20 cellular contexts compared by ENCODE assay signal in the genomic region with DNA sequence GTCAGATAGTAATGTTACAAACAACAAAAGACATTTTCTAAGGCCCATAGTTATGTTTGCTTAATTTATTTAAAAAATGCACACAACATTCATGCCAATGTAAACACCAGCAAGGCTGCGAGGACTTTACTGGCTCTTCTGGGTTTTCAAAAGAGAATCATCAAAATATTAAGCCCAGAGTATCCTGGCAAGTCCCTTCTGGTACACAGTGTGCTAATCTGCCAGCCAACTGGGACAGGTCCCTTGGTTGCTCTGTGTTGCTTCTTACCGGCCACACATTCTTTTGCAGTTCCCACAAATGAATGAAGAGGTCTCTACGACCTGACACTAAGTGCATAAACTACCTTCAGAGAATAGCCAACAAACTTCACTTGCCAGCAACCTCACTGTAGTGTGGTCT. TPM values are rescaled to one million over a fixed set of nuclear protein-coding genes. Genes with fewer than 3 reads are reported as not detected.
DNase-seq lines count a peak whose midpoint lies in the region; ATAC-seq and TF ChIP-seq lines count a peak whose summit lies in the region.
"Had no signal": no experiment of that assay in that cellular context is flagged by ENCODE, and none has a peak within 500 bp of the region (broad histone marks: within the 10 kb centered on the region; RNA-seq: fewer than 3 reads in every experiment).

No MANE protein-coding gene starts in this region.

- ATAC-seq in mucosa of descending colon (peak; percentile 4), upper lobe of right lung (peak; percentile 64), GM21423 (IDR thresholded peaks at IDR 0.05; ENCODE audit: unreplicated experiment) (no peak)
- ATAC-seq: Panc1, T-cell had no signal

- DNase-seq in breast epithelium (ENCODE audit: low spot score in 2 of 2) (peak in 1 of 2 donors; percentile 33), mammary epithelial cell (no peak), fibroblast of peridontal ligament (ENCODE audit: extremely low read depth) (peak; percentile 22), mucosa of descending colon (no peak), upper lobe of right lung (no peak), glutamatergic neuron (no peak)
- DNase-seq in activated naive CD4-positive, alpha-beta T cell treated with anti-CD3 and anti-CD28 coated beads for 36 hours, result no peak
- DNase-seq: ACHN; activated CD4-positive, CD25-positive, alpha-beta regulatory T cell treated with anti-CD3 and anti-CD28 coated beads, Interleukin-2, amount 50 U/mL, for 72 hours; activated T-cell treated with anti-CD3 and anti-CD28 coated beads, Interleukin-2, amount 50 U/mL, for 24 hours; GM23248; kidney; naive B cell; NCI-H1436; stimulated activated naive CD4-positive, alpha-beta T cell; T-cell had no signal

- H3K27ac Mint-ChIP-seq in activated naive CD4-positive, alpha-beta T cell treated with anti-CD3 and anti-CD28 coated beads for 36 hours, result no peak overlapping the region
- no peak overlapping the region for H3K27ac Mint-ChIP-seq in glutamatergic neuron (ENCODE audit: unreplicated experiment)
- H3K27ac Mint-ChIP-seq: activated T-cell treated with anti-CD3 and anti-CD28 coated beads, Interleukin-2, amount 50 U/mL, for 24 hours had no signal

- H3K9me3 Mint-ChIP-seq in activated naive CD4-positive, alpha-beta T cell treated with anti-CD3 and anti-CD28 coated beads for 36 hours, result no peaks in the 10 kb centered on the region
- peaks cover 3% of the 10 kb centered on the region for H3K9me3 Mint-ChIP-seq in glutamatergic neuron (ENCODE audit: unreplicated experiment)
- H3K9me3 Mint-ChIP-seq: activated T-cell treated with anti-CD3 and anti-CD28 coated beads, Interleukin-2, amount 50 U/mL, for 24 hours; naive B cell; T-cell had no signal

- no peaks in the 10 kb centered on the region for H3K9me3 ChIP-seq in breast epithelium
- no peaks in the 10 kb centered on the region for H3K9me3 ChIP-seq in mammary epithelial cell (replicated peaks; ENCODE audit: insufficient read depth, low read length)
- no peaks in the 10 kb centered on the region for H3K9me3 ChIP-seq in mucosa of descending colon
- no peaks in the 10 kb centered on the region for H3K9me3 ChIP-seq in upper lobe of right lung

- intact Hi-C loops in breast epithelium (cut with DNase I; ENCODE audit: low total_unique reads), result loop anchor here (5.0 kb wide), 1 partner anchor 346 kb away; no protein-coding TSS in a partner anchor
- intact Hi-C loops in mammary epithelial cell (cut with micrococcal nuclease), result no loop called here
- intact Hi-C loops in mucosa of descending colon (cut with DNase I, micrococcal nuclease), result no loop called here
- intact Hi-C loops in upper lobe of right lung (cut with DNase I), result no loop called here
- intact Hi-C loops in activated naive CD4-positive, alpha-beta T cell treated with anti-CD3 and anti-CD28 coated beads for 36 hours (cut with micrococcal nuclease), result no loop called here

- H4K20me1 ChIP-seq in mammary epithelial cell (ENCODE audit: insufficient read depth, low read length), result no peaks in the 10 kb centered on the region

- peaks cover 18% of the 10 kb centered on the region for H3K4me1 Mint-ChIP-seq in activated naive CD4-positive, alpha-beta T cell treated with anti-CD3 and anti-CD28 coated beads for 36 hours (ENCODE audit: low read depth)
- H3K4me1 Mint-ChIP-seq in glutamatergic neuron (ENCODE audit: low read depth, unreplicated experiment), result peaks cover 42% of the 10 kb centered on the region

- H3K4me3 ChIP-seq in breast epithelium (no peak overlapping the region), mammary epithelial cell (replicated peaks in 1 of 3; ENCODE audit: insufficient read depth in 1 of 3, low read depth in 2 of 3, low read length in 3 of 3) (no peak overlapping the region), mucosa of descending colon (no peak overlapping the region), upper lobe of right lung (no peak overlapping the region)
- H3K4me3 ChIP-seq: GM23248 had no signal

- in situ Hi-C loops in mammary epithelial cell (cut with MboI; ENCODE audit: low sequenced_read_pairs in 2 of 2), result no loop called here

- peaks cover 0 to 32% of the 10 kb centered on the region in 2 donors for H3K4me1 ChIP-seq in breast epithelium
- peaks cover 14% of the 10 kb centered on the region for H3K4me1 ChIP-seq in mammary epithelial cell (ENCODE audit: insufficient read depth, low read length)
- peaks cover 19% of the 10 kb centered on the region for H3K4me1 ChIP-seq in mucosa of descending colon (ENCODE audit: low read depth)
- peaks cover 21% of the 10 kb centered on the region for H3K4me1 ChIP-seq in upper lobe of right lung

- no peak overlapping the region for H3K9ac ChIP-seq in mammary epithelial cell (ENCODE audit: insufficient read depth, low read length)
- H3K9ac ChIP-seq: GM23248 had no signal

- BruUV-seq in mammary epithelial cell (replicated peaks; lab: Mats Ljungman, UMichigan), result no TSS peak

- dilution Hi-C loops in mammary epithelial cell (cut with HindIII; ENCODE audit: low sequenced_read_pairs), result no loop called here

- H3K27me3 ChIP-seq in breast epithelium (no peaks in the 10 kb centered on the region), mammary epithelial cell (ENCODE audit: insufficient read depth, low read length) (no peaks in the 10 kb centered on the region), upper lobe of right lung (no peaks in the 10 kb centered on the region)

- no peaks in the 10 kb centered on the region for H3K36me3 Mint-ChIP-seq in activated naive CD4-positive, alpha-beta T cell treated with anti-CD3 and anti-CD28 coated beads for 36 hours (ENCODE audit: low read depth)
- no peaks in the 10 kb centered on the region for H3K36me3 Mint-ChIP-seq in glutamatergic neuron (ENCODE audit: unreplicated experiment)
- H3K36me3 Mint-ChIP-seq: naive B cell had no signal

- no peaks in the 10 kb centered on the region for H3K27me3 Mint-ChIP-seq in activated naive CD4-positive, alpha-beta T cell treated with anti-CD3 and anti-CD28 coated beads for 36 hours (ENCODE audit: low read depth)
- peaks cover 3% of the 10 kb centered on the region for H3K27me3 Mint-ChIP-seq in glutamatergic neuron (ENCODE audit: unreplicated experiment)
- H3K27me3 Mint-ChIP-seq: activated T-cell treated with anti-CD3 and anti-CD28 coated beads, Interleukin-2, amount 50 U/mL, for 24 hours; naive B cell; T-cell had no signal

- CTCF ChIA-PET in mammary epithelial cell (lab: Charles Lee; ENCODE audit: low non-redundant PET), result no interaction called here
- CTCF ChIA-PET in activated naive CD4-positive, alpha-beta T cell treated with anti-CD3 and anti-CD28 coated beads for 36 hours (lab: Charles Lee), result interaction anchor here (2.4 to 2.9 kb wide), 2 partner anchors 11 to 138 kb away, joined by 8 to 15 read pairs; no protein-coding TSS in a partner anchor

- no peak overlapping the region for H2AFZ ChIP-seq in mammary epithelial cell (ENCODE audit: low read depth, low read length)
- H2AFZ ChIP-seq: GM23248 had no signal

- peaks cover 82% of the 10 kb centered on the region for H3K79me2 ChIP-seq in mammary epithelial cell (ENCODE audit: insufficient read depth, low read length)

- no peak overlapping the region for H3K4me2 ChIP-seq in mammary epithelial cell (ENCODE audit: insufficient read depth, low read depth, low read length)

- TF ChIP-seq CTCF in breast epithelium (IDR thresholded peaks at IDR 0.05) (no peak), mammary epithelial cell (conservative IDR thresholded peaks at IDR 0.05 in 1 of 2, IDR thresholded peaks at IDR 0.05 in 1 of 2; ENCODE audit: extremely low read depth in 1 of 2, insufficient read depth in 1 of 2, low read depth in 1 of 2, low read length in 2 of 2) (no peak), mucosa of descending colon (IDR thresholded peaks at IDR 0.05) (no peak), upper lobe of right lung (IDR thresholded peaks at IDR 0.05) (no peak), glutamatergic neuron (IDR thresholded peaks at IDR 0.05; ENCODE audit: partially characterized antibody, unreplicated experiment) (no peak)

- 73% methylated on average over 3 of the region's 3 CpGs for WGBS in mammary epithelial cell (ENCODE audit: low coverage, missing lambda C conversion rate)

- H3K27ac ChIP-seq in breast epithelium (peak overlapping the region; percentile 75), mammary epithelial cell (ENCODE audit: insufficient read depth, low read depth, low read length) (no peak overlapping the region), upper lobe of right lung (no peak overlapping the region)
- H3K27ac ChIP-seq: GM23248 had no signal

- no peak overlapping the region for H3K4me3 Mint-ChIP-seq in activated naive CD4-positive, alpha-beta T cell treated with anti-CD3 and anti-CD28 coated beads for 36 hours
- H3K4me3 Mint-ChIP-seq in glutamatergic neuron (ENCODE audit: unreplicated experiment), result no peak overlapping the region
- H3K4me3 Mint-ChIP-seq: activated T-cell treated with anti-CD3 and anti-CD28 coated beads, Interleukin-2, amount 50 U/mL, for 24 hours; T-cell had no signal

- TF ChIP-seq POLR2A in breast epithelium (IDR thresholded peaks at IDR 0.05), result no peak

- H3K36me3 ChIP-seq in breast epithelium, result no peaks in the 10 kb centered on the region
- H3K36me3 ChIP-seq in mammary epithelial cell (ENCODE audit: insufficient read depth, low read length), result no peaks in the 10 kb centered on the region
- no peaks in the 10 kb centered on the region for H3K36me3 ChIP-seq in mucosa of descending colon (ENCODE audit: low read depth)
- H3K36me3 ChIP-seq in upper lobe of right lung, result peaks cover 22% of the 10 kb centered on the region

RNA-seq across cellular contexts. Expression of a gene that starts 42.6 kb away (rescaled TPM):
- 100 to 1,000 TPM in 1 of 3 donors, 10 to 100 TPM in 1, under 1 TPM in 1; 0.48 to 123 (median 89.0) TPM for total RNA-seq in breast epithelium
- total RNA-seq in mammary epithelial cell, result under 1 TPM in 1 of 2 donors, not detected in 1; 0.16 TPM
- polyA plus RNA-seq in mammary epithelial cell, result not detected
- polyA minus RNA-seq in mammary epithelial cell, result not detected
- total RNA-seq in mucosa of descending colon, result 10 to 100 TPM; 13.8 to 49.1 (median 38.2) TPM
- total RNA-seq in upper lobe of right lung, result 1.3 TPM
- total RNA-seq in activated naive CD4-positive, alpha-beta T cell treated with anti-CD3 and anti-CD28 coated beads for 36 hours, result under 1 TPM; 0.24 to 0.35 TPM
- not detected for total RNA-seq in glutamatergic neuron (ENCODE audit: unreplicated experiment)
- total RNA-seq: frontal cortex, GM23248, NCI-H460 had no signal
- polyA plus RNA-seq: GM23248 had no signal

Comparison
In these comparisons a context has a peak if more than half of its experiments do, and no peak if none do; other contexts are left out.
1. H3K27ac ChIP-seq: peak in breast epithelium (2 of 2); none in mammary epithelial cell (single experiment) and upper lobe of right lung (single experiment).